ENCODE assay signal across 8 cellular contexts in the genomic region with DNA sequence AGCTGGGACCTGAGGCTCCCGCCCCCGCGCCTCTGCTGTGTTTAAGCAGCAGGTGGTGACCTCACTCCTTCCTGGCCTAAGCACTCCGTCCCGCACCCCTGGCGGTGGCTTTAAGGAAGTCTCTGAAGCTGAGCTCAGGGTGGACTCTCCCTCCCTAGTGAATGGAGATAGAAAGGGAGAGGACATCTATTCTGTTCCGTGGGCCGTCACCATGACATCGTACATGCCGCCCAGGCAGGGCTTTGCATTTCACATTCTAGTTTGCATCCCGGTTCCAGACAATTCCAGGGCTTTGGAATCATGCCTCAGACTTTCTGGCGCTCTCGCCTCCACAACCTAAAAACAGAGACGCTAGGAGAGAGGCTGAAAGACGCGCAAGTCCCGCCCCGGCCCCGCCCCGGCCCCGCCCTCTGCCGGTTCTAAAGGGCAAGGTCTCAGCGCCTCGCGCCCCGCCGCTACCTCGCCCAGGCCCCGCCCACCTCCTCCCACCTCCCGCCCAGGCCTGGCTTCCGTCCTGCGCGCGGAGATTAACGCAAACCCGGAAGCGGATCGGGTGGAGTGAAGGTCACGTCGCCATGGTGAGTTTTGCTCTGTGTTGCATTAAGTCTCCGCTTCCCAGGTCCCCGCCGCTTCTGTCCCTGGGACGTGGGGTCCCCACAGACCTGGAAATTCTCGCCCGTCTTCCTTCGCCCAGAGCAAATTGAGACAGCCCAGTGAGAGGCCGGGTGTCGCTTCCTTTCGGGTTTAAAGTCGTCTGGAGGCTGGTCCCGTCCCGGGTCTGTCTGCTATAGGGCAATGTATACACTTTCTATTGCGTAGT. TPM values are rescaled to one million over a fixed set of nuclear protein-coding genes. Genes with fewer than 3 reads are reported as not detected.
DNase-seq lines count a peak whose midpoint lies in the region; ATAC-seq and TF ChIP-seq lines count a peak whose summit lies in the region.

A gene (plus strand): TSS at position 535 of the 820 bp plus-strand sequence. CDS start 15,617 bp downstream, outside the sequence.

- H3K36me3 ChIP-seq in GM23338 (ENCODE audit: insufficient read depth) (no peaks in the 10 kb centered on the region), stomach (no peaks in the 10 kb centered on the region)

- H3K4me3 Mint-ChIP-seq in GM23338 (peak within 1 kb of the TSS; percentile 97), neural crest cell (peak within 1 kb of the TSS; percentile 95)

- H3K9me2 ChIP-seq in GM23338 (ENCODE audit: insufficient read depth) = no peaks in the 10 kb centered on the region

- H3K79me2 ChIP-seq in GM23338 (replicated peaks; ENCODE audit: insufficient read depth) = peaks cover 14% of the 10 kb centered on the region; the same call in 1 of the 2 replicates

- H3K27ac ChIP-seq in GM23338 (ENCODE audit: low read depth) (peak within 1 kb of the TSS; percentile 92), stomach (peak within 1 kb of the TSS; percentile 82 to 96 (median 91))

- H3K4me1 Mint-ChIP-seq in GM23338 = peaks cover 8% of the 10 kb centered on the region
- H3K4me1 Mint-ChIP-seq in neural crest cell = peaks cover 19% of the 10 kb centered on the region

- peaks cover 11% of the 10 kb centered on the region for H3K27me3 Mint-ChIP-seq in GM23338 (ENCODE audit: insufficient read depth, low read depth, poor library complexity)
- H3K27me3 Mint-ChIP-seq in neural crest cell (ENCODE audit: low read depth) = no peaks in the 10 kb centered on the region

- TF ChIP-seq EP300 in stomach (IDR thresholded peaks at IDR 0.05) = no peak

- H3F3A ChIP-seq in GM23338 (replicated peaks; ENCODE audit: low read depth) = peaks cover 4% of the 10 kb centered on the region

- H3K9me3 Mint-ChIP-seq in GM23338 (no peaks in the 10 kb centered on the region; the same call in 1 of the 3 replicates), neural crest cell (no peaks in the 10 kb centered on the region)

- peak; percentile 91 for ATAC-seq in GM23338

- TF ChIP-seq CTCF in GM23338 (conservative IDR thresholded peaks at IDR 0.05; ENCODE audit: low read depth in 2 of 2) = peak; percentile 62 to 69
- TF ChIP-seq CTCF in LNCAP (IDR thresholded peaks at IDR 0.05) = peak; percentile 52
- TF ChIP-seq CTCF in fibroblast of villous mesenchyme (IDR thresholded peaks at IDR 0.05; ENCODE audit: insufficient read depth, low read depth, low read length) = peak; percentile 71
- TF ChIP-seq CTCF in neural crest cell (conservative IDR thresholded peaks at IDR 0.05) = peak; percentile 75
- peak in 5 of 7 experiments; percentile 44 to 76 (median 67) for TF ChIP-seq CTCF in stomach (IDR thresholded peaks at IDR 0.05)

- H3K9me3 ChIP-seq in stomach = peaks cover 0 to 31% (median 12%) of the 10 kb centered on the region in 4 donors

- H2AFZ ChIP-seq in GM23338 = peak within 1 kb of the TSS; percentile 89

- intact Hi-C loops in stomach (cut with DNase I; ENCODE audit: low total_unique reads) = no loop called here

- H3K4me1 ChIP-seq in GM23338 (ENCODE audit: insufficient read depth) (peaks cover 6% of the 10 kb centered on the region), stomach (peaks cover 4 to 27% (median 17%) of the 10 kb centered on the region in 4 donors)

- no peaks in the 10 kb centered on the region; the same call in 1 of the 2 replicates for H4K20me1 ChIP-seq in GM23338 (replicated peaks; ENCODE audit: insufficient read depth)

- H3K27ac Mint-ChIP-seq in GM23338 = peak within 1 kb of the TSS; percentile 91
- H3K27ac Mint-ChIP-seq in neural crest cell (ENCODE audit: unreplicated experiment) = peak within 1 kb of the TSS; percentile 97

- H3K4me3 ChIP-seq in GM23338 (peak within 1 kb of the TSS; percentile 99), fibroblast of villous mesenchyme (ENCODE audit: low read depth, low read length) (peak within 1 kb of the TSS; percentile 82), stomach (peak within 1 kb of the TSS; percentile 70 to 90 (median 75))

- H3K27me3 ChIP-seq in GM23338 (ENCODE audit: insufficient read depth) (no peaks in the 10 kb centered on the region), stomach (no peaks in the 10 kb centered on the region)

- peak; percentile 97 for DNase-seq in ELF-1 (ENCODE audit: low read depth, low spot score)
- DNase-seq in GM23338 (ENCODE audit: low spot score) = peak; percentile 98
- DNase-seq in activated gamma-delta T cell (lab: John Stamatoyannopoulos, UW) = peak; percentile 98
- peak; percentile 91 for DNase-seq in fibroblast of villous mesenchyme (ENCODE audit: low read depth)
- DNase-seq in neural crest cell (ENCODE audit: low read depth, low spot score) = peak; percentile 86
- DNase-seq in stomach = peak; percentile 98

- no peaks in the 10 kb centered on the region; the same call in 2 of the 3 replicates for H3K36me3 Mint-ChIP-seq in GM23338 (ENCODE audit: low read depth)
- H3K36me3 Mint-ChIP-seq in neural crest cell (ENCODE audit: low read depth) = no peaks in the 10 kb centered on the region

- TF ChIP-seq POLR2A in Raji (IDR thresholded peaks at IDR 0.05; ENCODE audit: insufficient read depth, low read depth, low read length) (peak; percentile 77), stomach (IDR thresholded peaks at IDR 0.05) (peak in 1 of 4 donors; percentile 24)

- peak within 1 kb of the TSS; percentile 93 for H3K4me2 ChIP-seq in GM23338

- 0 to 2% (median 1%) methylated on average over 36 to 54 of the region's 54 CpGs for WGBS in stomach, 5 donors

TF ChIP-seq in GM23338, 12 proteins besides CTCF, POLR2A, EP300 and RAD21:
- peak; percentile 68 for TF ChIP-seq POLR2AphosphoS5 (IDR thresholded peaks at IDR 0.05; ENCODE audit: low read depth)
- TF ChIP-seq EZH2phosphoT487 (IDR thresholded peaks at IDR 0.05; ENCODE audit: unreplicated experiment) = no peak
- TF ChIP-seq CREB1 (CRISPR knock-in tag; IDR thresholded peaks at IDR 0.05; ENCODE audit: low read depth) = peak; percentile 49; the same call in 1 of the 2 replicates

RNA-seq across cellular contexts. Expression of the gene that starts here (rescaled TPM):
- total RNA-seq in GM23338 (2014; rRNA removed; shearing (Covaris generic)) = 27.1 and 32.1 TPM in 2 replicates
- 7.0 and 10.5 TPM in 2 replicates for polyA plus RNA-seq in GM23338 (2016; fragmentation: Nextera tagmentation; extraction: Ambion mirVana)
- total RNA-seq in fibroblast of villous mesenchyme = 11.3 and 23.3 TPM in 2 replicates
- 23.4 and 25.9 TPM in 2 replicates for total RNA-seq in neural crest cell
- 10 to 100 TPM; 11.7 to 41.5 (median 24.8) TPM for total RNA-seq in stomach
- polyA plus RNA-seq in stomach = 1 to 10 TPM in 2 of 3 donors, under 1 TPM in 1; 0.92 to 1.9 (median 1.5) TPM

Comparison
In these comparisons a context has a peak if more than half of its experiments do, and no peak if none do; other contexts are left out.
1. Peak in every context shown above with its lines: DNase-seq, ATAC-seq, H3K4me3 ChIP-seq and H3K27ac ChIP-seq.